9 cellular contexts compared by ENCODE assay signal in genomic region chr3:81352867-81353266, GRCh38.
DNase-seq lines count a peak whose midpoint lies in the region; ATAC-seq, FAIRE-seq and TF ChIP-seq lines count a peak whose summit lies in the region.
"Had no signal": no experiment of that assay in that cellular context is flagged by ENCODE, and none has a peak within 500 bp of the region (broad histone marks: within the 10 kb centered on the region; RNA-seq: fewer than 3 reads in every experiment).

No MANE protein-coding gene starts in this region.

- H3K4me3 Mint-ChIP-seq in activated CD4-positive, alpha-beta memory T cell treated with anti-CD3 and anti-CD28 coated beads for 36 hours, result no peak overlapping the region

- no peaks in the 10 kb centered on the region for H3K36me3 Mint-ChIP-seq in activated CD4-positive, alpha-beta memory T cell treated with anti-CD3 and anti-CD28 coated beads for 36 hours

- peak; percentile 56 for ATAC-seq in mucosa of descending colon

- DNase-seq in DMS 273 (lab: John Stamatoyannopoulos, UW; ENCODE audit: unreplicated experiment) (peak; percentile 46), DMS 273 treated with DMSO at 0.1 percent for 48 hours (lab: John Stamatoyannopoulos, UW) (no peak), HTR-8/SVneo (ENCODE audit: insufficient read length, low spot score) (peak; percentile 4), astrocyte of the hippocampus (ENCODE audit: low read depth, low spot score) (peak; percentile 33), mucosa of descending colon (peak in 2 of 3 donors; percentile 17 to 18)
- no peak for DNase-seq in activated CD4-positive, alpha-beta memory T cell treated with anti-CD3 and anti-CD28 coated beads for 36 hours
- no peak for DNase-seq in stimulated activated CD4-positive, alpha-beta T cell treated with anti-CD3 and anti-CD28 coated beads, Interleukin-2, amount 100 ng/mL, for 48 hours
- no peak for DNase-seq in activated CD4-positive, CD25-positive, alpha-beta regulatory T cell (lab: John Stamatoyannopoulos, UW)

- H3K4me1 ChIP-seq in mucosa of descending colon (ENCODE audit: low read depth), result no peaks in the 10 kb centered on the region

- H3K9me3 ChIP-seq in mucosa of descending colon, result no peaks in the 10 kb centered on the region

- TF ChIP-seq CTCF in mucosa of descending colon (IDR thresholded peaks at IDR 0.05), result no peak

- CTCF ChIA-PET in activated CD4-positive, alpha-beta memory T cell treated with anti-CD3 and anti-CD28 coated beads for 36 hours (lab: Charles Lee), result no interaction called here

- no peaks in the 10 kb centered on the region for H3K9me3 Mint-ChIP-seq in activated CD4-positive, alpha-beta memory T cell treated with anti-CD3 and anti-CD28 coated beads for 36 hours

- H3K4me1 Mint-ChIP-seq in activated CD4-positive, alpha-beta memory T cell treated with anti-CD3 and anti-CD28 coated beads for 36 hours (ENCODE audit: low read depth), result no peaks in the 10 kb centered on the region

- intact Hi-C loops in mucosa of descending colon (cut with DNase I, micrococcal nuclease), result no loop called here
- intact Hi-C loops in activated CD4-positive, alpha-beta memory T cell treated with anti-CD3 and anti-CD28 coated beads for 36 hours (cut with micrococcal nuclease), result no loop called here

- no peaks in the 10 kb centered on the region for H3K36me3 ChIP-seq in mucosa of descending colon (ENCODE audit: low read depth)

- H3K27ac Mint-ChIP-seq in activated CD4-positive, alpha-beta memory T cell treated with anti-CD3 and anti-CD28 coated beads for 36 hours, result no peak overlapping the region

- no peak for FAIRE-seq in HTR-8/SVneo (lab: Jason Lieb, UNC)
- FAIRE-seq: A204.1 had no signal

- H3K4me3 ChIP-seq in mucosa of descending colon, result no peak overlapping the region

- POLR2A ChIA-PET in activated CD4-positive, alpha-beta memory T cell treated with anti-CD3 and anti-CD28 coated beads for 36 hours (lab: Charles Lee), result no interaction called here

- no peaks in the 10 kb centered on the region for H3K27me3 Mint-ChIP-seq in activated CD4-positive, alpha-beta memory T cell treated with anti-CD3 and anti-CD28 coated beads for 36 hours

Comparison
In these comparisons a context has a peak if more than half of its experiments do, and no peak if none do; other contexts are left out.
1. DNase-seq: peak in DMS 273 (single experiment), HTR-8/SVneo (single experiment), astrocyte of the hippocampus (single experiment) and mucosa of descending colon (2 of 3); none in DMS 273 treated with DMSO at 0.1 percent for 48 hours (single experiment), activated CD4-positive, alpha-beta memory T cell treated with anti-CD3 and anti-CD28 coated beads for 36 hours (single experiment), stimulated activated CD4-positive, alpha-beta T cell treated with anti-CD3 and anti-CD28 coated beads, Interleukin-2, amount 100 ng/mL, for 48 hours (0 of 2) and activated CD4-positive, CD25-positive, alpha-beta regulatory T cell (0 of 4).